1 cellular context compared by ENCODE assay signal in genomic region chr1:94551449-94551848, GRCh38.
A peak's percentile ranks its signal among the peaks of the same experiment; 100 is the strongest.
TF ChIP-seq lines count a peak whose summit lies in the region.

No MANE protein-coding gene starts in this region.

TF ChIP-seq in HepG2, 621 proteins besides CTCF, POLR2A, EP300 and RAD21:
- peak; percentile 75 for TF ChIP-seq CREB1 (IDR thresholded peaks at IDR 0.05)
- no peak for TF ChIP-seq CREB1 (CRISPR knock-in tag; IDR thresholded peaks at IDR 0.05)
- TF ChIP-seq MYNN (CRISPR knock-in tag; IDR thresholded peaks at IDR 0.05; ENCODE audit: low read depth) = no peak
